In the genomic region with DNA sequence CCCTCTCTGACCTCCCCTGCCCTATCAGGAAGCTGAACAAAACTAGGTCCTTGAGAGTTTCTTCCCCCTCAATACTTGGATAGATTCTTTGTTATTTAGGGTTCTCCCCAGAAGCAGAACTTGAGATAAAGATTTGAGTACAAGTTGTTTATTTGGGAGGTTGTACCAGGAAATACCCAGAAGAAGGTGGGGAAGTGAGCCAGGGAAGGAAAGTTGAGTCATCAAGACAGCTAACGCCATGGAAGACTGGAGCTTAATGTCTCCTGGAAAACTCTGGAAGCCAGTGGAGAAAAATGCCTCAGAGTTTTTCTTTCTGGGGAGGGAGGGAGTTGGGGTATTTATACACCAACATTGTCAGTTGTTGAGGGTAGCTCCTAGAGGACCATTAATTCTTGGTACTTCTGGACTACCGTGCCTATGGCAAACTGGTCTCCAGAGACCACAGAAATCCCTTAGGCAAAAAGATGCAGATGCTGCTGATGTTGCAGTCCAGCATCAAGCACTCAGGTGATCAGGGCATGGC, we compare ENCODE assay signal across 23 cellular contexts.
DNase-seq lines count a peak whose midpoint lies in the region; ATAC-seq and TF ChIP-seq lines count a peak whose summit lies in the region.
"Had no signal": no experiment of that assay in that cellular context is flagged by ENCODE, and none has a peak within 500 bp of the region (broad histone marks: within the 10 kb centered on the region; RNA-seq: fewer than 3 reads in every experiment).

No MANE protein-coding gene starts in this region.

- H2BK15ac ChIP-seq in mesenchymal stem cell (ENCODE audit: low read depth, poor library complexity, severe bottlenecking) = peak overlapping the region; percentile 80

- H2AFZ ChIP-seq in PC-3 (ENCODE audit: low read length) = no peak overlapping the region
- no peak overlapping the region for H2AFZ ChIP-seq in mesenchymal stem cell (ENCODE audit: low read depth, low read length)

- H3K27ac ChIP-seq in HEK293 (ENCODE audit: extremely low read depth, low read depth, low read length) (no peak overlapping the region), PC-3 (ENCODE audit: low read length) (no peak overlapping the region), mesenchymal stem cell (ENCODE audit: low read length, poor library complexity, severe bottlenecking) (no peak overlapping the region), endodermal cell (ENCODE audit: low read depth, low read length) (no peak overlapping the region)
- H3K27ac ChIP-seq: SJCRH30 had no signal

- no peaks in the 10 kb centered on the region for H3K79me1 ChIP-seq in mesenchymal stem cell (replicated peaks; ENCODE audit: low read length, poor library complexity, severe bottlenecking)

- no TSS peak for BruUV-seq in PC-3 (replicated peaks; lab: Mats Ljungman, UMichigan)

- ATAC-seq in PC-3 = no peak
- no peak for ATAC-seq in HG02870 (IDR thresholded peaks at IDR 0.05; ENCODE audit: unreplicated experiment)
- ATAC-seq: CD8-positive, alpha-beta T cell; Right ventricle myocardium inferior; SK-N-SH treated with all-trans-retinoic acid at 6 μM for 48 hours had no signal

- H4K20me1 ChIP-seq in PC-3 (ENCODE audit: low read length) = no peaks in the 10 kb centered on the region

- H3K9me3 Mint-ChIP-seq in endodermal cell = no peaks in the 10 kb centered on the region
- H3K9me3 Mint-ChIP-seq: CD8-positive, alpha-beta T cell had no signal

- no peak overlapping the region for H3K4me2 ChIP-seq in PC-3 (ENCODE audit: low read length)
- H3K4me2 ChIP-seq in mesenchymal stem cell (ENCODE audit: low read length, poor library complexity, severe bottlenecking) = no peak overlapping the region

- H3K9ac ChIP-seq in PC-3 (ENCODE audit: low read length) (no peak overlapping the region), mesenchymal stem cell (ENCODE audit: low read length) (no peak overlapping the region), endodermal cell (ENCODE audit: extremely low read depth, low read length, poor library complexity, severe bottlenecking) (no peak overlapping the region)

- no peaks in the 10 kb centered on the region for H3K4me1 Mint-ChIP-seq in endodermal cell

- no peak overlapping the region for H3K27ac Mint-ChIP-seq in endodermal cell
- H3K27ac Mint-ChIP-seq: CD8-positive, alpha-beta T cell had no signal

- POLR2A ChIA-PET in HEK293 (lab: Yijun Ruan, JAX) = no interaction called here
- POLR2A ChIA-PET in PC-3 (lab: Charles Lee; ENCODE audit: unreplicated experiment) = no interaction called here

- in situ Hi-C loops in G401 (cut with HindIII; ENCODE audit: low sequenced_read_pairs) = no loop called here

- H3K27me3 ChIP-seq in PC-3 (ENCODE audit: low read length) (peaks cover 3% of the 10 kb centered on the region; the same call in 1 of the 2 replicates), mesenchymal stem cell (ENCODE audit: control insufficient read depth in 1 of 2, insufficient read depth in 1 of 2, low read length in 2 of 2) (peaks cover 0 to 2% of the 10 kb centered on the region in 2 experiments), endodermal cell (ENCODE audit: control insufficient read depth, insufficient read depth, low read length, poor library complexity, severe bottlenecking) (no peaks in the 10 kb centered on the region)

- no peaks in the 10 kb centered on the region for H3K79me2 ChIP-seq in PC-3 (ENCODE audit: low read length)

- CTCF ChIA-PET in HEK293 (lab: Yijun Ruan, JAX) (interaction anchor here (0.6 to 2.7 kb wide), 2 partner anchors 18 to 81 kb away, joined by 3 to 18 read pairs; no protein-coding TSS in a partner anchor), PC-3 (lab: Charles Lee) (no interaction called here)

- 50% methylated on average over 2 of the region's 2 CpGs for WGBS in mesenchymal stem cell
- 89 to 91% methylated on average over 2 of the region's 2 CpGs for WGBS in endodermal cell (ENCODE audit: insufficient coverage in 1 of 2, insufficient read length in 1 of 2), 2 experiments

- intact Hi-C loops in PC-3 (cut with micrococcal nuclease) = no loop called here

- H3K18ac ChIP-seq in mesenchymal stem cell (ENCODE audit: low read depth in 1 of 2, low read length in 2 of 2) = peak overlapping the region; percentile 48 to 71

- H2BK120ac ChIP-seq in mesenchymal stem cell (ENCODE audit: low read depth, low read length) = peak overlapping the region; percentile 43

- peak overlapping the region; percentile 61 for H4K8ac ChIP-seq in mesenchymal stem cell (ENCODE audit: low read length)

- H3K4me3 Mint-ChIP-seq in endodermal cell = no peak overlapping the region
- H3K4me3 Mint-ChIP-seq: CD8-positive, alpha-beta T cell had no signal

- TF ChIP-seq CTCF in HEK293 (tag by site-specific recombination; IDR thresholded peaks at IDR 0.05) (no peak), PC-3 (conservative IDR thresholded peaks at IDR 0.05; ENCODE audit: low read depth, low read length) (no peak), epithelial cell of esophagus (IDR thresholded peaks at IDR 0.05; ENCODE audit: insufficient read depth, low read depth, low read length, missing control alignments) (no peak), endodermal cell (conservative IDR thresholded peaks at IDR 0.05) (no peak)

- H3K9me3 ChIP-seq in HEK293 (ENCODE audit: control insufficient read depth, insufficient read depth, low read depth, low read length) = no peaks in the 10 kb centered on the region
- H3K9me3 ChIP-seq in PC-3 (ENCODE audit: low read length) = 0 out of 2 replicates have a peak, but pooled peaks cover 4% of the 10 kb centered on the region
- H3K9me3 ChIP-seq in mesenchymal stem cell (ENCODE audit: control insufficient read depth, low read length) = peaks cover 9% of the 10 kb centered on the region
- H3K9me3 ChIP-seq in endodermal cell (ENCODE audit: control insufficient read depth, low read length) = no peaks in the 10 kb centered on the region
- H3K9me3 ChIP-seq: SJCRH30 had no signal

- H2BK5ac ChIP-seq in mesenchymal stem cell (ENCODE audit: low read depth, low read length, poor library complexity, severe bottlenecking) = no peak overlapping the region

- H4K91ac ChIP-seq in mesenchymal stem cell (ENCODE audit: low read length) = no peak overlapping the region

- DNase-seq in PC-3 = peak; percentile 28
- peak; percentile 10 for DNase-seq in epithelial cell of esophagus (ENCODE audit: low read depth)
- DNase-seq in mesenchymal stem cell = peak; percentile 53
- no peak for DNase-seq in endodermal cell
- no peak for DNase-seq in G401 (ENCODE audit: low spot score)
- DNase-seq: C1 segment of cervical spinal cord; CD8-positive, alpha-beta T cell; DMS79 treated with DMSO at 0.1 percent for 48 hours; H7; IMR-90; KG1; NCI-H1105; NCI-H1436 treated with DMSO at 0.1 percent for 48 hours; NCI-H187 treated with DMSO at 0.1 percent for 48 hours; NCI-H2171 treated with DMSO at 0.1 percent for 48 hours; NCI-H345; NCI-H524; NCI-H748 treated with DMSO at 0.1 percent for 48 hours; SJCRH30 had no signal

- peak overlapping the region in 1 of 2 experiments; percentile 85 for H3K14ac ChIP-seq in mesenchymal stem cell (ENCODE audit: low read length in 2 of 2)

- no peaks in the 10 kb centered on the region; the same call in 1 of the 2 replicates for H3K9me2 ChIP-seq in PC-3 (replicated peaks; ENCODE audit: low read length)

- H2BK12ac ChIP-seq in mesenchymal stem cell (ENCODE audit: low read length in 2 of 2) = peak overlapping the region; percentile 85 to 91

- H3K23ac ChIP-seq in mesenchymal stem cell (ENCODE audit: low read length in 2 of 2) = no peak overlapping the region

- H3K4ac ChIP-seq in mesenchymal stem cell (ENCODE audit: low read depth in 1 of 2, low read length in 2 of 2) = peak overlapping the region; percentile 80 to 85

- H3K36me3 ChIP-seq in HEK293 (ENCODE audit: control insufficient read depth in 2 of 2, insufficient read depth in 1 of 2, low read length in 2 of 2) (no peaks in the 10 kb centered on the region), PC-3 (ENCODE audit: low read depth, low read length) (no peaks in the 10 kb centered on the region), mesenchymal stem cell (ENCODE audit: control insufficient read depth in 1 of 2, insufficient read depth in 2 of 2, low read depth in 1 of 2, low read length in 2 of 2) (no peaks in the 10 kb centered on the region), endodermal cell (ENCODE audit: control insufficient read depth, insufficient read depth, low read length) (no peaks in the 10 kb centered on the region)
- H3K36me3 ChIP-seq: SJCRH30 had no signal

- no peaks in the 10 kb centered on the region for H3K36me3 Mint-ChIP-seq in endodermal cell (ENCODE audit: low read depth)
- H3K36me3 Mint-ChIP-seq: CD8-positive, alpha-beta T cell had no signal

- H3K4me1 ChIP-seq in HEK293 (ENCODE audit: control insufficient read depth, insufficient read depth, low read length) = no peaks in the 10 kb centered on the region
- peaks cover 14% of the 10 kb centered on the region for H3K4me1 ChIP-seq in PC-3 (ENCODE audit: insufficient read depth, low read length)
- no peaks in the 10 kb centered on the region for H3K4me1 ChIP-seq in mesenchymal stem cell (ENCODE audit: control insufficient read depth, insufficient read depth, low read depth, low read length)
- H3K4me1 ChIP-seq in endodermal cell (ENCODE audit: control insufficient read depth, insufficient read depth, low read length) = no peaks in the 10 kb centered on the region
- H3K4me1 ChIP-seq: SJCRH30 had no signal

- no peaks in the 10 kb centered on the region for H3F3A ChIP-seq in PC-3 (ENCODE audit: low read length, unreplicated experiment)

- H3K4me3 ChIP-seq in HEK293 (ENCODE audit: low read depth, low read length) (no peak overlapping the region), PC-3 (ENCODE audit: low read length) (no peak overlapping the region), epithelial cell of esophagus (ENCODE audit: low read length) (no peak overlapping the region), mesenchymal stem cell (ENCODE audit: insufficient read depth in 1 of 2, low read depth in 1 of 2, low read length in 2 of 2) (no peak overlapping the region), endodermal cell (ENCODE audit: low read length) (no peak overlapping the region)
- H3K4me3 ChIP-seq: SJCRH30 had no signal

- H2AK5ac ChIP-seq in mesenchymal stem cell (ENCODE audit: low read length, severe bottlenecking) = no peak overlapping the region

- H3K27me3 Mint-ChIP-seq in endodermal cell (ENCODE audit: insufficient read depth) = no peaks in the 10 kb centered on the region

TF ChIP-seq in HEK293, 187 proteins besides CTCF, POLR2A, EP300 and RAD21:
- TF ChIP-seq ZNF37A (tag by site-specific recombination; IDR thresholded peaks at IDR 0.05) = peak; percentile 96
- TF ChIP-seq, protein P1, sequence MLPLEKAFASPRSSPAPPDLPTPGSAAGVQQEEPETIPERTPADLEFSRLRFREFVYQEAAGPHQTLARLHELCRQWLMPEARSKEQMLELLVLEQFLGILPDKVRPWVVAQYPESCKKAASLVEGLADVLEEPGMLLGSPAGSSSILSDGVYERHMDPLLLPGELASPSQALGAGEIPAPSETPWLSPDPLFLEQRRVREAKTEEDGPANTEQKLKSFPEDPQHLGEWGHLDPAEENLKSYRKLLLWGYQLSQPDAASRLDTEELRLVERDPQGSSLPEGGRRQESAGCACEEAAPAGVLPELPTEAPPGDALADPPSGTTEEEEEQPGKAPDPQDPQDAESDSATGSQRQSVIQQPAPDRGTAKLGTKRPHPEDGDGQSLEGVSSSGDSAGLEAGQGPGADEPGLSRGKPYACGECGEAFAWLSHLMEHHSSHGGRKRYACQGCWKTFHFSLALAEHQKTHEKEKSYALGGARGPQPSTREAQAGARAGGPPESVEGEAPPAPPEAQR (tag by site-specific recombination; IDR thresholded peaks at IDR 0.05) = no peak

Comparison
In these comparisons a context has a peak if more than half of its experiments do, and no peak if none do; other contexts are left out.
1. DNase-seq: peak in PC-3 (single experiment), epithelial cell of esophagus (single experiment) and mesenchymal stem cell (single experiment); none in endodermal cell (single experiment) and G401 (single experiment).